Comparison of ENCODE assay signal across 9 cellular contexts in genomic region chr4:72312032-72312650, GRCh38.
A peak's percentile ranks its signal among the peaks of the same experiment; 100 is the strongest.
DNase-seq lines count a peak whose midpoint lies in the region; ATAC-seq, FAIRE-seq and TF ChIP-seq lines count a peak whose summit lies in the region.
"Had no signal": no experiment of that assay in that cellular context is flagged by ENCODE, and none has a peak within 500 bp of the region (broad histone marks: within the 10 kb centered on the region; RNA-seq: fewer than 3 reads in every experiment).

No MANE protein-coding gene starts in this region.

- no peak for TF ChIP-seq RAD21 in A549 (conservative IDR thresholded peaks at IDR 0.05 in 1 of 2, IDR thresholded peaks at IDR 0.05 in 1 of 2)

- H3K36me3 Mint-ChIP-seq in mesothelial cell of epicardium = no peaks in the 10 kb centered on the region
- H3K36me3 Mint-ChIP-seq in activated T-cell treated with anti-CD3 and anti-CD28 coated beads, Interleukin-2, amount 50 U/mL, for 4 hours (ENCODE audit: insufficient read depth) = no peaks in the 10 kb centered on the region

- no peaks in the 10 kb centered on the region for H3K4me1 ChIP-seq in A549
- H3K4me1 ChIP-seq: BLaER1 treated with 17β-estradiol and CSF1 and Interleukin-3, amounts not matched to agents 10 nM and 100 nM had no signal

- no peak for TF ChIP-seq EP300 in A549 (IDR thresholded peaks at IDR 0.05)

- H3K4me3 Mint-ChIP-seq in mesothelial cell of epicardium = no peak overlapping the region
- H3K4me3 Mint-ChIP-seq in activated T-cell treated with anti-CD3 and anti-CD28 coated beads, Interleukin-2, amount 50 U/mL, for 4 hours = no peak overlapping the region

- H3K4me3 ChIP-seq in A549 (no peak overlapping the region), epithelial cell of esophagus (ENCODE audit: low read length) (no peak overlapping the region)
- H3K4me3 ChIP-seq: BLaER1 treated with 17β-estradiol and CSF1 and Interleukin-3, amounts not matched to agents 10 nM and 100 nM had no signal

- no peaks in the 10 kb centered on the region for H3K9me3 Mint-ChIP-seq in mesothelial cell of epicardium
- no peaks in the 10 kb centered on the region for H3K9me3 Mint-ChIP-seq in activated T-cell treated with anti-CD3 and anti-CD28 coated beads, Interleukin-2, amount 50 U/mL, for 4 hours

- CTCF ChIA-PET in A549 (lab: Yijun Ruan, JAX) = interaction anchor here (1.5 kb wide), 1 partner anchor 16 kb away, joined by 4 read pairs; no protein-coding TSS in a partner anchor

- WGBS in A549 (ENCODE audit: missing lambda C conversion rate) = 20% methylated on average over 6 of the region's 6 CpGs

- no peak overlapping the region for H3K27ac ChIP-seq in A549
- H3K27ac ChIP-seq: BLaER1 treated with 17β-estradiol and CSF1 and Interleukin-3, amounts not matched to agents 10 nM and 100 nM had no signal

- DNase-seq in A549 (ENCODE audit: low read depth in 1 of 2, low spot score in 1 of 2) (peak in 1 of 2 experiments; percentile 40), LHCN-M2 (ENCODE audit: low read depth) (peak; percentile 90), epithelial cell of esophagus (ENCODE audit: low read depth) (peak; percentile 95), mesothelial cell of epicardium (ENCODE audit: low spot score in 2 of 2, unreplicated experiment in 2 of 2) (no peak)
- DNase-seq in activated T-cell treated with anti-CD3 and anti-CD28 coated beads, Interleukin-2, amount 50 U/mL, for 4 hours = no peak

- H3K27ac Mint-ChIP-seq in mesothelial cell of epicardium = peak overlapping the region; percentile 57

- TF ChIP-seq CTCF in A549 (IDR thresholded peaks at IDR 0.05) = no peak
- no peak for TF ChIP-seq CTCF in epithelial cell of esophagus (IDR thresholded peaks at IDR 0.05; ENCODE audit: insufficient read depth, low read depth, low read length, missing control alignments)
- no peak for TF ChIP-seq CTCF in mesothelial cell of epicardium (IDR thresholded peaks at IDR 0.05; ENCODE audit: unreplicated experiment)

- ATAC-seq in A549 (peak; percentile 69 to 95), HG02938 (IDR thresholded peaks at IDR 0.05; ENCODE audit: unreplicated experiment) (no peak), HG03342 (IDR thresholded peaks at IDR 0.05; ENCODE audit: unreplicated experiment) (no peak), GM18873 (IDR thresholded peaks at IDR 0.05; ENCODE audit: low FRiP score, unreplicated experiment) (no peak)
- no peak for ATAC-seq in activated T-cell treated with anti-CD3 and anti-CD28 coated beads, Interleukin-2, amount 50 U/mL, for 4 hours

- H3K27me3 Mint-ChIP-seq in mesothelial cell of epicardium (ENCODE audit: low read depth) = no peaks in the 10 kb centered on the region
- no peaks in the 10 kb centered on the region for H3K27me3 Mint-ChIP-seq in activated T-cell treated with anti-CD3 and anti-CD28 coated beads, Interleukin-2, amount 50 U/mL, for 4 hours (ENCODE audit: low read depth)

- peak overlapping the region; percentile 23; the same call in 1 of the 3 replicates for H3K4me2 ChIP-seq in A549
- H3K4me2 ChIP-seq: BLaER1 treated with 17β-estradiol and CSF1 and Interleukin-3, amounts not matched to agents 10 nM and 100 nM had no signal

- no peaks in the 10 kb centered on the region for H3K9me3 ChIP-seq in A549
- H3K9me3 ChIP-seq: BLaER1 treated with 17β-estradiol and CSF1 and Interleukin-3, amounts not matched to agents 10 nM and 100 nM had no signal

- POLR2A ChIA-PET in A549 (lab: Yijun Ruan, JAX) = no interaction called here

- FAIRE-seq in A549 (lab: Jason Lieb, UNC) = no peak

- no peak for TF ChIP-seq POLR2A in A549 (IDR thresholded peaks at IDR 0.05; ENCODE audit: low read length)

- peaks cover 22% of the 10 kb centered on the region for H3K4me1 Mint-ChIP-seq in mesothelial cell of epicardium
- H3K4me1 Mint-ChIP-seq in activated T-cell treated with anti-CD3 and anti-CD28 coated beads, Interleukin-2, amount 50 U/mL, for 4 hours (ENCODE audit: low read depth) = no peaks in the 10 kb centered on the region

TF ChIP-seq in A549, 52 proteins besides CTCF, POLR2A, EP300 and RAD21:
- TF ChIP-seq NFE2L2 (conservative IDR thresholded peaks at IDR 0.05; ENCODE audit: low read length) (no peak), RNF2 (IDR thresholded peaks at IDR 0.05; ENCODE audit: borderline replicate concordance, low read depth) (no peak), HDAC2 (IDR thresholded peaks at IDR 0.05) (no peak), CHD4 (IDR thresholded peaks at IDR 0.05; ENCODE audit: borderline replicate concordance) (no peak), ZFP36 (IDR thresholded peaks at IDR 0.05; ENCODE audit: borderline replicate concordance, partially characterized antibody) (no peak), HEYL (CRISPR knock-in tag; IDR thresholded peaks at IDR 0.05) (no peak), POLR2AphosphoS2 (conservative IDR thresholded peaks at IDR 0.05; ENCODE audit: low read length) (no peak)

Comparison
In these comparisons a context has a peak if more than half of its experiments do, and no peak if none do; other contexts are left out.
1. ATAC-seq: peak in A549 (2 of 2); none in activated T-cell treated with anti-CD3 and anti-CD28 coated beads, Interleukin-2, amount 50 U/mL, for 4 hours (0 of 2), HG02938 (single experiment), HG03342 (single experiment) and GM18873 (single experiment).
2. DNase-seq: peak in LHCN-M2 (single experiment) and epithelial cell of esophagus (single experiment); none in mesothelial cell of epicardium (0 of 2) and activated T-cell treated with anti-CD3 and anti-CD28 coated beads, Interleukin-2, amount 50 U/mL, for 4 hours (single experiment).